10 cellular contexts compared by ENCODE assay signal in the genomic region with DNA sequence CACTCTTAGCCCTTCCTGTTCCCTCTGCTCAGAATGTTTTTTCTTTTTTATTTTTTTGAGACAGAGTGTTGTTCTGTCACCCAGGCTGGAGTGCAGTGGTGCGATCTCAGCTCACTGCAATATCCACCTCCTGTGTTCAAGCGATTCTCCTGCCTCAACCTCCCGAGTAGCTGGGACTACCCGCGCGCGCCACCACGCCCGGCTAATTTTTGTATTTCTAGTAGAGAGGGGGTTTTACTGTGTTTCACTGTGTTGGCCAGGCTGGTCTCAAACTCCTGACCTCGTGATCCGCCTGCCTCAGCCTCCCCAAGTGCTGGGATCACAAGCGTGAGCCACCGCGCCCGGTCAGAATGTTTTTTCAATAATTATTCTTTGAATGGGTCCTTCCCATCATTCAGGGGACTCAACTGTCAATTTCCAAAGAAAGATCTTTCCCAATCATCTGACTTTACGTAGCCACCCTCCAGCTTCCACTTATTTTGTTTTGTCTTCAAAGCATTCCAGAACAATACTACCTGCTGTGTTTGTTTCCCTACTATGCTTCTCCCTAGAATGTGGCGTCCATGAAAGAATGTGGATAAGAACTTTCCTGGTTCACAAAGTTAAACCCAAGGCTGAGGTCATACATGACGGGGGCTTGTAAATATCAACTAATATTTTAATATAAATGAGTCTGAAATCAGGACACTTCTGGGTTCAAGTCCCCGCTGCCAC. TPM values are rescaled to one million over a fixed set of nuclear protein-coding genes. Genes with fewer than 3 reads are reported as not detected.
DNase-seq lines count a peak whose midpoint lies in the region; ATAC-seq and TF ChIP-seq lines count a peak whose summit lies in the region.
"Had no signal": no experiment of that assay in that cellular context is flagged by ENCODE, and none has a peak within 500 bp of the region (broad histone marks: within the 10 kb centered on the region; RNA-seq: fewer than 3 reads in every experiment).

No MANE protein-coding gene starts in this region.

- peak overlapping the region; percentile 99 for H3K27ac Mint-ChIP-seq in Caco-2 (ENCODE audit: unreplicated experiment)

- peaks cover 7% of the 10 kb centered on the region for H3K4me1 Mint-ChIP-seq in Caco-2 (ENCODE audit: low read depth, unreplicated experiment)

- CTCF ChIA-PET in Caco-2 (lab: Charles Lee) (interaction anchor here (0.5 to 1.3 kb wide), 2 partner anchors 20 to 34 kb away, joined by 4 to 5 read pairs; no protein-coding TSS in a partner anchor), GM10248 (lab: Yijun Ruan, JAX) (interaction anchor here (1.2 to 2.0 kb wide), 4 partner anchors 10 to 262 kb away, joined by 3 to 7 read pairs (median 4); no protein-coding TSS in a partner anchor)

- intact Hi-C loops in Caco-2 (cut with micrococcal nuclease; ENCODE audit: unreplicated experiment) (loop anchor here (2.0 kb wide), 1 partner anchor 161 kb away; no protein-coding TSS in a partner anchor), ovary (cut with DNase I) (loop anchor here in 1 of 4 donors (10.0 kb wide), 1 partner anchor 55 kb away; no protein-coding TSS in a partner anchor)

- H3K4me3 ChIP-seq in Caco-2 (ENCODE audit: low read depth, low read length) (peak overlapping the region; percentile 79), Peyer's patch (peak overlapping the region; percentile 67 to 99 (median 75)), ovary (peak overlapping the region; percentile 80)

- BruUV-seq in Caco-2 (replicated peaks; lab: Mats Ljungman, UMichigan) = no TSS peak

- no peaks in the 10 kb centered on the region for H3K27me3 ChIP-seq in Caco-2 (replicated peaks; ENCODE audit: control insufficient read depth, insufficient read depth, low read length)
- no peaks in the 10 kb centered on the region for H3K27me3 ChIP-seq in Peyer's patch
- H3K27me3 ChIP-seq in ovary = no peaks in the 10 kb centered on the region

- H3K27ac ChIP-seq in Peyer's patch (peak overlapping the region in 3 of 4 donors; percentile 85 to 94 (median 89)), epithelial cell of prostate (peak overlapping the region; percentile 62), ovary (no peak overlapping the region)

- 81 to 86% (median 81%) methylated on average over 19 of the region's 19 CpGs for WGBS in ovary, 3 donors

- H3K4me1 ChIP-seq in Caco-2 (peaks cover 9% of the 10 kb centered on the region), Peyer's patch (peaks cover 3 to 33% (median 16%) of the 10 kb centered on the region in 4 donors), ovary (ENCODE audit: insufficient read depth) (peaks cover 8% of the 10 kb centered on the region)

- TF ChIP-seq CTCF in Caco-2 (IDR thresholded peaks at IDR 0.05; ENCODE audit: insufficient read depth in 1 of 2, low read depth in 1 of 2, low read length in 1 of 2, severe bottlenecking in 1 of 2, unreplicated experiment in 1 of 2) (no peak), Peyer's patch (IDR thresholded peaks at IDR 0.05) (no peak), ovary (IDR thresholded peaks at IDR 0.05) (no peak), GM10248 (IDR thresholded peaks at IDR 0.05; ENCODE audit: control extremely low read depth, extremely low read depth, low read depth, missing control alignments) (no peak)

- peak overlapping the region; percentile 100 for H3K4me3 Mint-ChIP-seq in Caco-2 (ENCODE audit: unreplicated experiment)

- ATAC-seq in GM21723 (IDR thresholded peaks at IDR 0.05; ENCODE audit: unreplicated experiment) = no peak

- POLR2A ChIA-PET in Caco-2 (lab: Charles Lee) (interaction anchor here (1.3 kb wide), 1 partner anchor 13 kb away, joined by 12 read pairs; no protein-coding TSS in a partner anchor), GM10248 (lab: Yijun Ruan, JAX) (interaction anchor here (1.1 kb wide), 1 partner anchor 10 kb away, joined by 3 read pairs; no protein-coding TSS in a partner anchor)

- H3K9me3 Mint-ChIP-seq in Caco-2 (ENCODE audit: unreplicated experiment) = no peaks in the 10 kb centered on the region

- TF ChIP-seq EP300 in ovary (IDR thresholded peaks at IDR 0.05) = no peak

- H3K27me3 Mint-ChIP-seq in Caco-2 (ENCODE audit: insufficient read depth, unreplicated experiment) = no peaks in the 10 kb centered on the region

- H3K36me3 Mint-ChIP-seq in Caco-2 (ENCODE audit: insufficient read depth, unreplicated experiment) = peaks cover 61% of the 10 kb centered on the region

- TF ChIP-seq POLR2A in Peyer's patch (IDR thresholded peaks at IDR 0.05) (no peak), ovary (IDR thresholded peaks at IDR 0.05) (no peak)

- no peak for DNase-seq in Caco-2
- DNase-seq in Peyer's patch = no peak
- no peak for DNase-seq in epithelial cell of prostate (ENCODE audit: low read depth, low spot score)
- DNase-seq in ovary = no peak
- DNase-seq in GM10248 (ENCODE audit: extremely low spot score) = no peak
- DNase-seq in iPS-NIHi11 (ENCODE audit: low spot score) = no peak
- no peak for DNase-seq in A172 (ENCODE audit: low spot score)
- DNase-seq: NCI-H2171 treated with DMSO at 0.1 percent for 48 hours; stimulated activated CD8-positive, alpha-beta memory T cell treated with anti-CD3 and anti-CD28 coated beads, Interleukin-4, amount 100 ng/mL, for 48 hours had no signal

- H3K9me3 ChIP-seq in Caco-2 (no peaks in the 10 kb centered on the region), Peyer's patch (no peaks in the 10 kb centered on the region), ovary (no peaks in the 10 kb centered on the region)

- peaks cover 4% of the 10 kb centered on the region for H3K36me3 ChIP-seq in Caco-2 (ENCODE audit: control insufficient read depth, insufficient read depth, low read length)
- peaks cover 0 to 23% (median 0%) of the 10 kb centered on the region in 3 donors for H3K36me3 ChIP-seq in Peyer's patch
- H3K36me3 ChIP-seq in ovary = no peaks in the 10 kb centered on the region

RNA-seq across cellular contexts. Expression of gene NDUFA7, which starts 1.2 kb away (rescaled TPM):
- total RNA-seq in Caco-2 (2022) (43.7 and 50.2 TPM in 2 replicates), Peyer's patch (10 to 100 TPM in 3 of 4 donors, not detected in 1; 24.6 to 43.4 (median 38.5) TPM), ovary (10 to 100 TPM in 6 of 7 donors, 1 to 10 TPM in 1; 7.7 to 48.0 (median 30.2) TPM)
- 10 to 100 TPM; 25.4 to 63.7 TPM for polyA plus RNA-seq in ovary
- 31.8 and 71.4 TPM in 2 replicates for total RNA-seq in A172 (2014; rRNA removed; shearing (Covaris generic))

RNA-seq across cellular contexts. Expression of gene RPS28, which starts 1.3 kb away (rescaled TPM):
- 1,515 and 1,601 TPM in 2 replicates for total RNA-seq in Caco-2 (2022)
- 100 to 1,000 TPM; 306 to 519 (median 393) TPM for total RNA-seq in Peyer's patch
- total RNA-seq in ovary = 1,000 to 10,000 TPM in 6 of 7 donors, 100 to 1,000 TPM in 1; 749 to 2,713 (median 2,209) TPM
- 100 to 1,000 TPM in 1 of 2 donors, 10 to 100 TPM in 1; 47.7 to 795 TPM for polyA plus RNA-seq in ovary
- 193 and 479 TPM in 2 replicates for total RNA-seq in A172 (2014; rRNA removed; shearing (Covaris generic))

RNA-seq across cellular contexts. Expression of gene CD320, which starts 11.8 kb away (rescaled TPM):
- 81.0 and 87.7 TPM in 2 replicates for total RNA-seq in Caco-2 (2022)
- 10 to 100 TPM; 12.7 to 26.4 (median 18.2) TPM for total RNA-seq in Peyer's patch
- total RNA-seq in ovary = 10 to 100 TPM; 16.0 to 57.0 (median 34.2) TPM
- 10 to 100 TPM in 1 of 2 donors, 1 to 10 TPM in 1; 1.9 to 34.3 TPM for polyA plus RNA-seq in ovary
- 53.1 and 70.6 TPM in 2 replicates for total RNA-seq in A172 (2014; rRNA removed; shearing (Covaris generic))

RNA-seq across cellular contexts. Expression of gene KANK3, which starts 23.1 kb away (rescaled TPM):
- total RNA-seq in Caco-2 (2022) = 1.1 TPM in 2 replicates
- 10 to 100 TPM in 1 of 4 donors, 1 to 10 TPM in 3; 3.0 to 16.5 (median 7.8) TPM for total RNA-seq in Peyer's patch
- total RNA-seq in ovary = 10 to 100 TPM in 1 of 7 donors, 1 to 10 TPM in 6; 3.3 to 11.7 (median 4.3) TPM
- 1 to 10 TPM in 1 of 2 donors, under 1 TPM in 1; 0.73 to 9.7 TPM for polyA plus RNA-seq in ovary
- 1.0 and 1.2 TPM in 2 replicates for total RNA-seq in A172 (2014; rRNA removed; shearing (Covaris generic))

RNA-seq across cellular contexts. Expression of gene ANGPTL4, which starts 44.0 kb away (rescaled TPM):
- total RNA-seq in Caco-2 (2022) (0.63 and 1.2 TPM in 2 replicates), Peyer's patch (10 to 100 TPM; 22.6 to 82.1 (median 29.9) TPM), ovary (10 to 100 TPM in 3 of 7 donors, 1 to 10 TPM in 3, under 1 TPM in 1; 0.71 to 35.0 (median 2.1) TPM)
- polyA plus RNA-seq in ovary = 10 to 100 TPM in 1 of 2 donors, 1 to 10 TPM in 1; 3.0 to 11.7 TPM
- total RNA-seq in A172 (2014; rRNA removed; shearing (Covaris generic)) = not detected in 2 replicates

Comparison
In these comparisons a context has a peak if more than half of its experiments do, and no peak if none do; other contexts are left out.
1. H3K27ac ChIP-seq: peak in Peyer's patch (3 of 4) and epithelial cell of prostate (single experiment); none in ovary (0 of 2).
2. Peak in every context shown above with its lines, with median percentiles within 50 percentile points of each other: H3K4me3 ChIP-seq.